8 cellular contexts compared by ENCODE assay signal in the genomic region with DNA sequence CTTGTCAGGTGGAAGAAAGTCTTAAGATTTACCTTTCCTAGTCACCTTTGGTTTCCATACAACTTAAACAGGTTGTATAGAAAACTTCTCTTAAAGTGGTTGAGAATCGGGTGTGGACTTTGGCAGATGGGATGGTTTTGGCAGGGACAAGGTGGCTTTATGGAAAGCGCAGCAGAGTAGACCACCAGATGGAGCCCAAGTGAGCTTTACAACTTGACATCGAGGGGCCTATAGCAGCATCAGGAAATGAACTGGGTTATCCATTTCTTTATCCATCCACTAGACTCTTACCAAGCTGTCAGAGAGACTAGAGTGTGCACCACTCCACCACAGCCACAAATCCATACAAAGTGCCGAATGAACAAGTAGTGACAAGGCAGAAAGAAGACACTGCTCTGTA.
DNase-seq lines count a peak whose midpoint lies in the region; ATAC-seq and TF ChIP-seq lines count a peak whose summit lies in the region.

No MANE protein-coding gene starts in this region.

- no peaks in the 10 kb centered on the region for H3K36me3 Mint-ChIP-seq in stimulated activated effector memory CD8-positive, alpha-beta T cell treated with anti-CD3 and anti-CD28 coated beads, Interleukin-12 subunit alpha, Interleukin-12 subunit beta, amount 100 ng/mL, for 72 hours

- H3K9me3 Mint-ChIP-seq in stimulated activated effector memory CD8-positive, alpha-beta T cell treated with anti-CD3 and anti-CD28 coated beads, Interleukin-12 subunit alpha, Interleukin-12 subunit beta, amount 100 ng/mL, for 72 hours, result no peaks in the 10 kb centered on the region

- H3K4me3 Mint-ChIP-seq in stimulated activated effector memory CD8-positive, alpha-beta T cell treated with anti-CD3 and anti-CD28 coated beads, Interleukin-12 subunit alpha, Interleukin-12 subunit beta, amount 100 ng/mL, for 72 hours, result peak overlapping the region; percentile 14

- peak overlapping the region; percentile 26 for H3K27ac Mint-ChIP-seq in stimulated activated effector memory CD8-positive, alpha-beta T cell treated with anti-CD3 and anti-CD28 coated beads, Interleukin-12 subunit alpha, Interleukin-12 subunit beta, amount 100 ng/mL, for 72 hours

- no peak overlapping the region for H3K4me3 ChIP-seq in astrocyte of the cerebellum (ENCODE audit: low read depth, low read length)

- in situ Hi-C loops in ACHN (cut with HindIII; ENCODE audit: low pct_ligation_motif_present, low pct_unique_long_range_greater_than_20kb, low sequenced_read_pairs), result no loop called here
- in situ Hi-C loops in GM13976 (cut with MboI; ENCODE audit: low sequenced_read_pairs, unreplicated experiment), result loop anchor here (10.0 kb wide), 1 partner anchor 261 kb away; no protein-coding TSS in a partner anchor
- in situ Hi-C loops in astrocyte of the cerebellum (cut with HindIII; ENCODE audit: low sequenced_read_pairs), result no loop called here

- TF ChIP-seq CTCF in GM13976 (IDR thresholded peaks at IDR 0.05; ENCODE audit: borderline replicate concordance, control extremely low read depth, extremely low read depth, insufficient read depth, missing control alignments) (peak; percentile 51), astrocyte of the cerebellum (IDR thresholded peaks at IDR 0.05; ENCODE audit: low read depth, low read length, missing control alignments) (peak; percentile 68)

- DNase-seq in ACHN (peak; percentile 54), GM13976 (ENCODE audit: low spot score) (no peak), SHP77 (lab: John Stamatoyannopoulos, UW) (peak; percentile 18 to 57), astrocyte of the cerebellum (ENCODE audit: low read depth) (peak; percentile 26), left kidney (ENCODE audit: low read depth, low spot score) (peak; percentile 63)
- no peak for DNase-seq in stimulated activated effector memory CD8-positive, alpha-beta T cell treated with anti-CD3 and anti-CD28 coated beads, Interleukin-12 subunit alpha, Interleukin-12 subunit beta, amount 100 ng/mL, for 72 hours (ENCODE audit: low spot score in 2 of 2)

- ATAC-seq in HG03378 (IDR thresholded peaks at IDR 0.05; ENCODE audit: unreplicated experiment) (peak; percentile 58), HG03565 (IDR thresholded peaks at IDR 0.05; ENCODE audit: unreplicated experiment) (no peak)
- peak; percentile 90 for ATAC-seq in stimulated activated effector memory CD8-positive, alpha-beta T cell treated with anti-CD3 and anti-CD28 coated beads, Interleukin-12 subunit alpha, Interleukin-12 subunit beta, amount 100 ng/mL, for 72 hours

- H3K4me1 Mint-ChIP-seq in stimulated activated effector memory CD8-positive, alpha-beta T cell treated with anti-CD3 and anti-CD28 coated beads, Interleukin-12 subunit alpha, Interleukin-12 subunit beta, amount 100 ng/mL, for 72 hours, result peaks cover 48% of the 10 kb centered on the region

Comparison
In these comparisons a context has a peak if more than half of its experiments do, and no peak if none do; other contexts are left out.
1. DNase-seq: peak in ACHN (single experiment), SHP77 (2 of 2), astrocyte of the cerebellum (single experiment) and left kidney (single experiment); none in GM13976 (single experiment) and stimulated activated effector memory CD8-positive, alpha-beta T cell treated with anti-CD3 and anti-CD28 coated beads, Interleukin-12 subunit alpha, Interleukin-12 subunit beta, amount 100 ng/mL, for 72 hours (0 of 2).